18 cellular contexts compared by ENCODE assay signal in the genomic region with DNA sequence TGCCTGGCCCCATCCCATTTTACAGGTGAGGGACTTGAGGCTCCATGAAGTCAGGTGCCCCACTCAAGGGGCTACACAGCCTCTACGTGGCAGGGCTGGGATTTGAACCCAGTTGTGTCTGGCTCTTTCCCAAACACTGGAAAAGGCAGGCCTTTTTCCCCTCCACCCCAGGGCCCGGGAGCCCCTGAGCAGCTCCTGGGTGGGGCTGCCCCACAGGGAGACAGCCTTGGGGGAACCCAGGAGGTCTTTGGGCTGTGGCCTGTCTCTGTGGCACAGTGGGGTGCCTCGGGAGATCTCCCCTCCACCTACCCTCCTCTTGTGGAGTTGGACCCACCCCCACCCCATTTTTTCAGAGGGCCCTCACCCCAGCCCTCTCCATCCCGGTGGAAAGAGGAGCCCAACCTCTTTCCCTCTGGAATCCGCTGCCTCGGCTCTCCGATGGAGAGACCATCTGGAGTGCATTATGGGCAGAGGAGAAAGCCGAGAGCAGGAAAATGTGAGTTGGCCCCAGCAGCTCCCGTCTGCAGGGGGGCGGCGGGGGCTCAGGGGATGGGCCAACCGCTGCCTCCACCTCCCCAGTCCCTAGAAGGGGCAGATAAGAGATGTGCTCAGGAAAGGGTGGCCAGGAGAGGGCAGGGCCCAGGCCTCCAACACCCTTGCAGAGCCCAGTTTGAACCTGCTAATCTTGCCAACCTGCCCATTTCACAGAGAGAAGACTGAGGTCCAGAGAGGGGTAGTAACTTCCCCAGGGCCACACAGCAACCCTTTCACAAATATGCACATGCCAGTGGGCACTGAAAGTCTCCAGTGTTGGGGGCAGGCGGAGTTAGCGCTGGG. TPM values are rescaled to one million over a fixed set of nuclear protein-coding genes. Genes with fewer than 3 reads are reported as not detected.
DNase-seq lines count a peak whose midpoint lies in the region; ATAC-seq, FAIRE-seq and TF ChIP-seq lines count a peak whose summit lies in the region.
"Had no signal": no experiment of that assay in that cellular context is flagged by ENCODE, and none has a peak within 500 bp of the region (broad histone marks: within the 10 kb centered on the region; RNA-seq: fewer than 3 reads in every experiment).

No MANE protein-coding gene starts in this region.

- no peaks in the 10 kb centered on the region for H3K23me2 ChIP-seq in H9 (ENCODE audit: insufficient read length, low read depth, low read length, poor library complexity, severe bottlenecking)

- H2BK120ac ChIP-seq in H9 (ENCODE audit: low read depth, low read length, poor library complexity, severe bottlenecking): no peak overlapping the region

- H2BK20ac ChIP-seq in H9 (ENCODE audit: low read depth, low read length, poor library complexity, severe bottlenecking): no peak overlapping the region

- no peak overlapping the region for H3K4ac ChIP-seq in H9 (ENCODE audit: low read depth, low read length)

- H3K79me2 ChIP-seq in H9 (ENCODE audit: insufficient read depth, low read length): no peaks in the 10 kb centered on the region
- H3K79me2 ChIP-seq in K562 (ENCODE audit: control insufficient read depth, insufficient read depth, low read length): no peaks in the 10 kb centered on the region

- H3K36me3 ChIP-seq in K562 (ENCODE audit: control insufficient read depth, insufficient read depth, low read length): no peaks in the 10 kb centered on the region
- H3K36me3 ChIP-seq in kidney (ENCODE audit: control insufficient read depth in 1 of 2, insufficient read depth in 2 of 2, low read length in 2 of 2): no peaks in the 10 kb centered on the region
- H3K36me3 ChIP-seq in tibial artery: no peaks in the 10 kb centered on the region
- H3K36me3 ChIP-seq: gastrocnemius medialis, lower lobe of right lung, pancreas had no signal

- no peak for ATAC-seq in K562
- no peak for ATAC-seq in GM21619 (IDR thresholded peaks at IDR 0.05; ENCODE audit: unreplicated experiment)
- ATAC-seq: gastrocnemius medialis; stimulated activated naive CD8-positive, alpha-beta T cell treated with anti-CD3 and anti-CD28 coated beads, Interleukin-15, amount 100 ng/mL, for 72 hours had no signal

- H3K27ac Mint-ChIP-seq in H9: no peak overlapping the region
- H3K27ac Mint-ChIP-seq: activated naive CD4-positive, alpha-beta T cell treated with anti-CD3 and anti-CD28 coated beads, Interleukin-2, amount 10 ng/mL, durations not matched to agents 7 days and 5 days; stimulated activated naive CD8-positive, alpha-beta T cell treated with anti-CD3 and anti-CD28 coated beads, Interleukin-15, amount 100 ng/mL, for 72 hours had no signal

- H3K9ac ChIP-seq in H9 (ENCODE audit: extremely low read depth, insufficient read length, low read length) (no peak overlapping the region), K562 (ENCODE audit: insufficient read depth in 1 of 2, low read depth in 2 of 2, low read length in 2 of 2) (no peak overlapping the region), kidney (ENCODE audit: low read length in 2 of 2) (no peak overlapping the region)
- H3K9ac ChIP-seq: KMS-11 had no signal

- no peaks in the 10 kb centered on the region for H3K79me1 ChIP-seq in H9 (ENCODE audit: insufficient read depth, low read depth, low read length, poor library complexity, severe bottlenecking)

- BruUV-seq in K562 (replicated peaks; lab: Mats Ljungman, UMichigan): no TSS peak

- no peak overlapping the region for H3K27ac ChIP-seq in H9 (ENCODE audit: insufficient read length, low read depth, low read length)
- H3K27ac ChIP-seq in K562 (ENCODE audit: extremely low read depth, low read depth, low read length): no peak overlapping the region
- H3K27ac ChIP-seq in kidney (ENCODE audit: low read depth in 2 of 2, low read length in 2 of 2): no peak overlapping the region
- H3K27ac ChIP-seq in tibial artery: peak overlapping the region; percentile 61 to 64
- H3K27ac ChIP-seq: gastrocnemius medialis, KMS-11, lower lobe of right lung, pancreas had no signal

- H3K56ac ChIP-seq in H9 (ENCODE audit: insufficient read length, low read depth, low read length): no peak overlapping the region

- H3T11ph ChIP-seq in H9 (ENCODE audit: low read length): no peak overlapping the region

- H2AK5ac ChIP-seq in H9 (ENCODE audit: insufficient read length, low read length): no peak overlapping the region

- H4K20me1 ChIP-seq in H9 (ENCODE audit: control insufficient read depth, insufficient read depth, insufficient read length): no peaks in the 10 kb centered on the region
- 0 out of 2 replicates have a peak, but pooled peaks cover 4% of the 10 kb centered on the region for H4K20me1 ChIP-seq in K562 (replicated peaks; ENCODE audit: control insufficient read depth, insufficient read depth, low read length)

- no peak overlapping the region for H2BK12ac ChIP-seq in H9 (ENCODE audit: insufficient read length, low read depth, low read length)

- H3K9me3 Mint-ChIP-seq in H9: no peaks in the 10 kb centered on the region
- H3K9me3 Mint-ChIP-seq: activated naive CD4-positive, alpha-beta T cell treated with anti-CD3 and anti-CD28 coated beads, Interleukin-2, amount 10 ng/mL, durations not matched to agents 7 days and 5 days; stimulated activated naive CD8-positive, alpha-beta T cell treated with anti-CD3 and anti-CD28 coated beads, Interleukin-15, amount 100 ng/mL, for 72 hours had no signal

- no peak overlapping the region for H3K18ac ChIP-seq in H9 (ENCODE audit: insufficient read length, low read depth, low read length)

- H4K5ac ChIP-seq in H9 (ENCODE audit: insufficient read length, low read depth, low read length): no peak overlapping the region

- TF ChIP-seq CTCF in H9 (conservative IDR thresholded peaks at IDR 0.05) (no peak), K562 (IDR thresholded peaks at IDR 0.05 in 2 of 3, conservative IDR thresholded peaks at IDR 0.05 in 1 of 3; ENCODE audit: insufficient read depth in 2 of 3, low read depth in 1 of 3, low read length in 3 of 3) (no peak), kidney (IDR thresholded peaks at IDR 0.05; ENCODE audit: borderline replicate concordance, extremely low read depth, insufficient read depth) (no peak), tibial artery (IDR thresholded peaks at IDR 0.05) (no peak)

- no peak overlapping the region for H3K4me3 ChIP-seq in K562
- H3K4me3 ChIP-seq in kidney (ENCODE audit: low read length in 2 of 2): no peak overlapping the region
- no peak overlapping the region for H3K4me3 ChIP-seq in tibial artery
- H3K4me3 ChIP-seq: gastrocnemius medialis, lower lobe of right lung, pancreas had no signal

- H2AFZ ChIP-seq in H9 (ENCODE audit: low read length) (no peak overlapping the region), K562 (ENCODE audit: low read depth, low read length) (no peak overlapping the region)

- H3K27me3 ChIP-seq in H9 (ENCODE audit: insufficient read depth, low read length): no peaks in the 10 kb centered on the region
- peaks cover 4 to 35% of the 10 kb centered on the region in 2 experiments; a peak in 4 of 5 replicates for H3K27me3 ChIP-seq in K562 (ENCODE audit: control insufficient read depth in 2 of 2, insufficient read depth in 2 of 2, low read length in 2 of 2)
- H3K27me3 ChIP-seq in tibial artery: no peaks in the 10 kb centered on the region
- H3K27me3 ChIP-seq: gastrocnemius medialis, pancreas had no signal

- H3K9me3 ChIP-seq in H9 (ENCODE audit: control insufficient read depth, low read depth, low read length): no peaks in the 10 kb centered on the region
- H3K9me3 ChIP-seq in K562 (replicated peaks; ENCODE audit: control insufficient read depth, insufficient read depth, low read depth, low read length): no peaks in the 10 kb centered on the region
- H3K9me3 ChIP-seq in kidney (ENCODE audit: control insufficient read depth in 1 of 2, low read length in 2 of 2): no peaks in the 10 kb centered on the region
- no peaks in the 10 kb centered on the region for H3K9me3 ChIP-seq in tibial artery
- H3K9me3 ChIP-seq: Caco-2, gastrocnemius medialis, lower lobe of right lung, pancreas had no signal

- H4K91ac ChIP-seq in H9 (ENCODE audit: insufficient read length, low read depth, low read length): no peak overlapping the region

- POLR2A ChIA-PET in K562 (lab: Yijun Ruan, JAX): interaction anchor here (1.0 to 1.3 kb wide), 2 partner anchors 10 kb away, joined by 3 to 6 read pairs; no protein-coding TSS in a partner anchor

- H4K8ac ChIP-seq in H9 (replicated peaks; ENCODE audit: insufficient read length, low read depth, low read length): no peak overlapping the region

- intact Hi-C loops in K562 (cut with micrococcal nuclease): no loop called here
- intact Hi-C loops in kidney (cut with DNase I): no loop called here
- intact Hi-C loops in tibial artery (cut with DNase I; ENCODE audit: low total_unique reads): no loop called here

- TF ChIP-seq EP300 in K562 (IDR thresholded peaks at IDR 0.05; ENCODE audit: low read length): no peak

- no peak overlapping the region for H2BK15ac ChIP-seq in H9 (ENCODE audit: low read depth, low read length)

- no peaks in the 10 kb centered on the region; a peak in 1 of 7 replicates for H3K36me3 Mint-ChIP-seq in H9 (ENCODE audit: insufficient read depth in 1 of 3, low read depth in 3 of 3)
- H3K36me3 Mint-ChIP-seq: activated naive CD4-positive, alpha-beta T cell treated with anti-CD3 and anti-CD28 coated beads, Interleukin-2, amount 10 ng/mL, durations not matched to agents 7 days and 5 days had no signal

- H3K4me1 ChIP-seq in H9 (ENCODE audit: insufficient read depth, low read length) (no peaks in the 10 kb centered on the region), K562 (replicated peaks in 1 of 2; ENCODE audit: control insufficient read depth in 2 of 2, insufficient read depth in 2 of 2, low read length in 2 of 2) (peaks cover 8 to 24% of the 10 kb centered on the region in 2 experiments; a peak in 4 of 5 replicates), kidney (ENCODE audit: control insufficient read depth in 1 of 2, insufficient read depth in 1 of 2, low read depth in 1 of 2, low read length in 2 of 2) (no peaks in the 10 kb centered on the region), tibial artery (peaks cover under 1 to 46% (median 35%) of the 10 kb centered on the region in 4 donors)
- H3K4me1 ChIP-seq: gastrocnemius medialis, pancreas had no signal

- no peak overlapping the region for H2BK5ac ChIP-seq in H9 (ENCODE audit: insufficient read length, low read length)

- peaks cover 10 to 29% of the 10 kb centered on the region in 2 experiments for H3K4me1 Mint-ChIP-seq in H9
- H3K4me1 Mint-ChIP-seq: activated naive CD4-positive, alpha-beta T cell treated with anti-CD3 and anti-CD28 coated beads, Interleukin-2, amount 10 ng/mL, durations not matched to agents 7 days and 5 days; stimulated activated naive CD8-positive, alpha-beta T cell treated with anti-CD3 and anti-CD28 coated beads, Interleukin-15, amount 100 ng/mL, for 72 hours had no signal

- H3K23ac ChIP-seq in H9 (ENCODE audit: insufficient read length, low read depth, low read length): no peak overlapping the region

- peaks cover 32% of the 10 kb centered on the region for H3K27me3 Mint-ChIP-seq in H9 (ENCODE audit: low read depth)

- no CpG with 5 or more reads among the region's 14 CpGs for WGBS in H9 (ENCODE audit: extremely low coverage, insufficient read length, low lambda C conversion rate)
- 40% methylated on average over 8 of the region's 14 CpGs for WGBS in K562 (ENCODE audit: insufficient coverage, low coverage, missing lambda C conversion rate)

- no peak overlapping the region for H3K4me2 ChIP-seq in H9 (ENCODE audit: insufficient read depth, insufficient read length, low read length)
- no peak overlapping the region for H3K4me2 ChIP-seq in K562 (ENCODE audit: insufficient read depth, low read length)
- H3K4me2 ChIP-seq: KMS-11 had no signal

- H3K9me1 ChIP-seq in K562 (ENCODE audit: control insufficient read depth, insufficient read depth, low read length): no peaks in the 10 kb centered on the region

- TF ChIP-seq POLR2A in K562 (conservative IDR thresholded peaks at IDR 0.05): no peak

- CTCF ChIA-PET in K562 (lab: Yijun Ruan, JAX; ENCODE audit: low intra/inter-chr PET ratio): no interaction called here

- peak; percentile 41 for DNase-seq in H9
- DNase-seq in K562 (ENCODE audit: extremely low read depth in 1 of 4, low spot score in 3 of 4): peak in 3 of 4 experiments; percentile 5 to 7 (median 5)
- peak; percentile 49 for DNase-seq in kidney
- DNase-seq in tibial artery: peak; percentile 36 to 68
- DNase-seq in NCI-H1930 (lab: John Stamatoyannopoulos, UW): no peak
- no peak for DNase-seq in UCSD-AML1 (lab: John Stamatoyannopoulos, UW; ENCODE audit: unreplicated experiment)
- DNase-seq: activated CD4-positive, alpha-beta T cell treated with anti-CD3 and anti-CD28 coated beads, Interleukin-2, amount 50 U/mL, for 4 hours; activated naive CD4-positive, alpha-beta T cell treated with anti-CD3 and anti-CD28 coated beads, Interleukin-2, amount 10 ng/mL, durations not matched to agents 7 days and 5 days; dermis blood vessel endothelial cell; gastrocnemius medialis; lower lobe of right lung; NCI-H2081; stimulated activated CD4-positive, alpha-beta T cell treated with anti-CD3 and anti-CD28 coated beads, Interleukin-4, amount 100 ng/mL, for 4 hours; stimulated activated naive CD8-positive, alpha-beta T cell treated with anti-CD3 and anti-CD28 coated beads, Interleukin-15, amount 100 ng/mL, for 72 hours had no signal

- no peak overlapping the region for H3K14ac ChIP-seq in H9 (ENCODE audit: insufficient read depth, low read length)

- FAIRE-seq in K562 (lab: Jason Lieb, UNC): no peak
- no peak for FAIRE-seq in kidney (lab: Jason Lieb, UNC)
- FAIRE-seq: pancreas had no signal

- in situ Hi-C loops in K562 (cut with MboI): no loop called here

- no peak for TF ChIP-seq RAD21 in K562 (CRISPR knock-in tag; conservative IDR thresholded peaks at IDR 0.05 in 1 of 2, IDR thresholded peaks at IDR 0.05 in 1 of 2)

- no peak overlapping the region for H3K4me3 Mint-ChIP-seq in H9
- H3K4me3 Mint-ChIP-seq: activated naive CD4-positive, alpha-beta T cell treated with anti-CD3 and anti-CD28 coated beads, Interleukin-2, amount 10 ng/mL, durations not matched to agents 7 days and 5 days; stimulated activated naive CD8-positive, alpha-beta T cell treated with anti-CD3 and anti-CD28 coated beads, Interleukin-15, amount 100 ng/mL, for 72 hours had no signal

RNA-seq across cellular contexts. Expression of a gene that starts 15.4 kb away (rescaled TPM):
- total RNA-seq in H9 (2021): 10.9 and 11.2 TPM in 2 replicates
- 0.62 and 2.3 TPM in 2 replicates for total RNA-seq in K562 (2011; cell fraction: chromatin; rRNA removed; ENCODE audit: low replicate concordance)
- 0.79 and 2.2 TPM in 2 replicates for total RNA-seq in K562 (2011; cell fraction: nucleolus; rRNA removed)
- 0.44 and 1.2 TPM in 2 replicates for total RNA-seq in K562 (2011; cell fraction: nucleoplasm; rRNA removed)
- 0.32 TPM in 1 of 2 replicates, not detected in the other for total RNA-seq in K562 (2014; rRNA removed)
- 0.10 and 0.18 TPM in 2 replicates for total RNA-seq in K562 (2014; rRNA removed; fragmentation: Illumina TruSeq; extraction: Trizol)
- total RNA-seq in K562 (2015; rRNA removed; fragmentation: Illumina TruSeq; extraction: Trizol): 0.14 and 0.23 TPM in 2 replicates
- total RNA-seq in K562 (2021): 0.40 and 0.47 TPM in 2 replicates
- 0.22 and 1.1 TPM in 2 replicates for polyA plus RNA-seq in K562 (2011; rRNA removed)
- polyA plus RNA-seq in K562 (2011; cell fraction: cytosol; rRNA removed): 1.3 and 3.2 TPM in 2 replicates
- 1.1 and 1.2 TPM in 2 replicates for polyA plus RNA-seq in K562 (2011; cell fraction: nucleus; rRNA removed)
- 0.73 and 2.3 TPM in 2 replicates for polyA plus RNA-seq in K562 (2012)
- polyA plus RNA-seq in K562 (2014; fragmentation: Illumina TruSeq; extraction: Trizol): 2.1 and 2.6 TPM in 2 replicates
- under 1 TPM; 0.59 to 0.81 TPM for polyA plus RNA-seq in K562 (2014; fragmentation: Nextera tagmentation; extraction: Ambion mirVana)
- polyA plus RNA-seq in K562 (2014; rRNA removed): 0.09 and 0.49 TPM in 2 replicates
- 0.32 and 0.60 TPM in 2 replicates for polyA minus RNA-seq in K562 (2011; rRNA and poly(A)+ RNA removed)
- 0.64 and 2.3 TPM in 2 replicates for polyA minus RNA-seq in K562 (2011; cell fraction: cytosol; rRNA and poly(A)+ RNA removed)
- 1.1 and 3.0 TPM in 2 replicates for polyA minus RNA-seq in K562 (2011; cell fraction: nucleus; rRNA and poly(A)+ RNA removed)
- 2.4 TPM for total RNA-seq in kidney
- not detected for polyA plus RNA-seq in kidney (ENCODE audit: insufficient read depth, low read depth, low replicate concordance)
- total RNA-seq: gastrocnemius medialis had no signal

RNA-seq across cellular contexts. Expression of a gene that starts 57.4 kb away (rescaled TPM):
- 104 and 112 TPM in 2 replicates for total RNA-seq in H9 (2021)
- 3.2 and 16.9 TPM in 2 replicates for total RNA-seq in K562 (2011; cell fraction: chromatin; rRNA removed; ENCODE audit: low replicate concordance)
- 5.7 and 9.0 TPM in 2 replicates for total RNA-seq in K562 (2011; cell fraction: nucleolus; rRNA removed)
- total RNA-seq in K562 (2011; cell fraction: nucleoplasm; rRNA removed): 3.7 and 4.2 TPM in 2 replicates
- 0.86 and 0.91 TPM in 2 replicates for total RNA-seq in K562 (2014; rRNA removed)
- total RNA-seq in K562 (2014; rRNA removed; fragmentation: Illumina TruSeq; extraction: Trizol): 0.15 TPM in 1 of 2 replicates, not detected in the other
- total RNA-seq in K562 (2015; rRNA removed; fragmentation: Illumina TruSeq; extraction: Trizol): 0.08 and 0.18 TPM in 2 replicates
- total RNA-seq in K562 (2021): 2.8 and 3.4 TPM in 2 replicates
- polyA plus RNA-seq in K562 (2011; rRNA removed): 0.11 and 0.20 TPM in 2 replicates
- polyA plus RNA-seq in K562 (2011; cell fraction: cytosol; rRNA removed): 0.16 and 0.27 TPM in 2 replicates
- 2.0 and 4.9 TPM in 2 replicates for polyA plus RNA-seq in K562 (2011; cell fraction: nucleus; rRNA removed)
- 1.1 and 1.7 TPM in 2 replicates for polyA plus RNA-seq in K562 (2012)
- polyA plus RNA-seq in K562 (2014; fragmentation: Illumina TruSeq; extraction: Trizol): 0.64 and 0.91 TPM in 2 replicates
- polyA plus RNA-seq in K562 (2014; fragmentation: Nextera tagmentation; extraction: Ambion mirVana): under 1 TPM; 0.04 to 0.06 TPM
- polyA plus RNA-seq in K562 (2014; rRNA removed): 0.86 and 0.95 TPM in 2 replicates
- polyA minus RNA-seq in K562 (2011; rRNA and poly(A)+ RNA removed): 0.25 and 1.1 TPM in 2 replicates
- polyA minus RNA-seq in K562 (2011; cell fraction: cytosol; rRNA and poly(A)+ RNA removed): 2.0 and 3.3 TPM in 2 replicates
- 2.3 and 3.1 TPM in 2 replicates for polyA minus RNA-seq in K562 (2011; cell fraction: nucleus; rRNA and poly(A)+ RNA removed)
- 142 TPM for total RNA-seq in kidney
- 9.2 TPM for polyA plus RNA-seq in kidney (ENCODE audit: insufficient read depth, low read depth, low replicate concordance)

Comparison
In these comparisons a context has a peak if more than half of its experiments do, and no peak if none do; other contexts are left out.
1. DNase-seq: peak in H9 (single experiment), K562 (3 of 4), kidney (single experiment) and tibial artery (2 of 2); none in NCI-H1930 (0 of 2) and UCSD-AML1 (single experiment).
2. H3K27ac ChIP-seq: peak in tibial artery (2 of 2); none in H9 (single experiment), K562 (single experiment) and kidney (0 of 2).